ENCODE assay signal across 24 cellular contexts in genomic region chr1:28412731-28413130, GRCh38. TPM values are rescaled to one million over a fixed set of nuclear protein-coding genes. Genes with fewer than 3 reads are reported as not detected.
DNase-seq lines count a peak whose midpoint lies in the region; ATAC-seq and TF ChIP-seq lines count a peak whose summit lies in the region.
"Had no signal": no experiment of that assay in that cellular context is flagged by ENCODE, and none has a peak within 500 bp of the region (broad histone marks: within the 10 kb centered on the region; RNA-seq: fewer than 3 reads in every experiment).

No MANE protein-coding gene starts in this region.

- no peak overlapping the region for H3K27ac ChIP-seq in mammary epithelial cell (ENCODE audit: insufficient read depth, low read depth, low read length)
- H3K27ac ChIP-seq: GM23248, tibial nerve had no signal

- no peak overlapping the region for H3K27ac Mint-ChIP-seq in MCF 10A (ENCODE audit: low read depth, unreplicated experiment)
- H3K27ac Mint-ChIP-seq in stimulated activated naive B cell treated with anti-CD40 and anti-IgM and Interleukin-4, amounts not matched to agents 10 μg/mL and 1 μg/mL and 100 μg/mL, for 72 hours: peak overlapping the region; percentile 14
- H3K27ac Mint-ChIP-seq: activated T-helper 17 cell treated with anti-CD3 and anti-CD28 coated beads, Interleukin-2, amount 50 U/mL, for 72 hours; IgD-negative memory B cell; T-helper 1 cell treated with Interleukin-12 subunit alpha and Interleukin-12 subunit beta and Interleukin-4 antibody, amounts not matched to agents 30 μg/mL and 1 μg/mL, for 36 hours had no signal

- peaks cover 24% of the 10 kb centered on the region for H3K79me2 ChIP-seq in mammary epithelial cell (ENCODE audit: insufficient read depth, low read length)

- in situ Hi-C loops in mammary epithelial cell (cut with MboI; ENCODE audit: low sequenced_read_pairs in 2 of 2): no loop called here

- no peaks in the 10 kb centered on the region for H3K9me3 Mint-ChIP-seq in MCF 10A (ENCODE audit: unreplicated experiment)
- no peaks in the 10 kb centered on the region for H3K9me3 Mint-ChIP-seq in stimulated activated naive B cell treated with anti-CD40 and anti-IgM and Interleukin-4, amounts not matched to agents 10 μg/mL and 1 μg/mL and 100 μg/mL, for 72 hours
- H3K9me3 Mint-ChIP-seq: activated T-helper 17 cell treated with anti-CD3 and anti-CD28 coated beads, Interleukin-2, amount 50 U/mL, for 72 hours; IgD-negative memory B cell; T-helper 1 cell treated with Interleukin-12 subunit alpha and Interleukin-12 subunit beta and Interleukin-4 antibody, amounts not matched to agents 30 μg/mL and 1 μg/mL, for 36 hours had no signal

- BruUV-seq in mammary epithelial cell (replicated peaks; lab: Mats Ljungman, UMichigan) (no TSS peak), MCF 10A (replicated peaks; lab: Mats Ljungman, UMichigan) (no TSS peak)

- H3K4me1 ChIP-seq in mammary epithelial cell (ENCODE audit: insufficient read depth, low read length): peaks cover 12% of the 10 kb centered on the region

- 88% methylated on average over 3 of the region's 3 CpGs for WGBS in mammary epithelial cell (ENCODE audit: low coverage, missing lambda C conversion rate)

- H3K36me3 ChIP-seq in mammary epithelial cell (ENCODE audit: insufficient read depth, low read length): peaks cover 2% of the 10 kb centered on the region
- H3K36me3 ChIP-seq: tibial nerve had no signal

- DNase-seq in mammary epithelial cell: peak; percentile 13
- no peak for DNase-seq in MCF 10A (ENCODE audit: unreplicated experiment)
- DNase-seq in UCSD-AML1 (lab: John Stamatoyannopoulos, UW; ENCODE audit: unreplicated experiment): peak; percentile 19
- DNase-seq in fibroblast of peridontal ligament (ENCODE audit: extremely low read depth): peak; percentile 55
- no peak for DNase-seq in stimulated activated naive B cell treated with anti-CD40 and anti-IgM and Interleukin-4, amounts not matched to agents 10 μg/mL and 1 μg/mL and 100 μg/mL, for 72 hours
- DNase-seq in activated gamma-delta T cell (lab: John Stamatoyannopoulos, UW): no peak
- DNase-seq: 8988T; activated CD4-positive, alpha-beta T cell treated with anti-CD3 and anti-CD28 coated beads for 1 hour; central memory CD4-positive, alpha-beta T cell; GDM1; GM23248; midbrain; NCI-H1048; NCI-H2081; NCI-H524 treated with DMSO at 0.1 percent for 48 hours; SHP77 treated with DMSO at 0.1 percent for 48 hours; stimulated activated naive CD4-positive, alpha-beta T cell treated with Interleukin-2 at 50 U/mL for 16 hours had no signal

- H3K4me1 Mint-ChIP-seq in MCF 10A (ENCODE audit: insufficient read depth, unreplicated experiment): peaks cover 10% of the 10 kb centered on the region
- H3K4me1 Mint-ChIP-seq in stimulated activated naive B cell treated with anti-CD40 and anti-IgM and Interleukin-4, amounts not matched to agents 10 μg/mL and 1 μg/mL and 100 μg/mL, for 72 hours: peaks cover 8 to 29% of the 10 kb centered on the region in 2 donors

- no peak overlapping the region for H3K4me2 ChIP-seq in mammary epithelial cell (ENCODE audit: insufficient read depth, low read depth, low read length)

- H3K4me3 Mint-ChIP-seq in MCF 10A (ENCODE audit: unreplicated experiment): no peak overlapping the region
- H3K4me3 Mint-ChIP-seq in stimulated activated naive B cell treated with anti-CD40 and anti-IgM and Interleukin-4, amounts not matched to agents 10 μg/mL and 1 μg/mL and 100 μg/mL, for 72 hours: no peak overlapping the region
- H3K4me3 Mint-ChIP-seq: activated T-helper 17 cell treated with anti-CD3 and anti-CD28 coated beads, Interleukin-2, amount 50 U/mL, for 72 hours; IgD-negative memory B cell; T-helper 1 cell treated with Interleukin-12 subunit alpha and Interleukin-12 subunit beta and Interleukin-4 antibody, amounts not matched to agents 30 μg/mL and 1 μg/mL, for 36 hours had no signal

- peaks cover 15% of the 10 kb centered on the region for H3K36me3 Mint-ChIP-seq in MCF 10A (ENCODE audit: insufficient read depth, unreplicated experiment)
- H3K36me3 Mint-ChIP-seq in stimulated activated naive B cell treated with anti-CD40 and anti-IgM and Interleukin-4, amounts not matched to agents 10 μg/mL and 1 μg/mL and 100 μg/mL, for 72 hours: peaks cover 2 to 3% of the 10 kb centered on the region in 2 donors
- H3K36me3 Mint-ChIP-seq: IgD-negative memory B cell had no signal

- H3K27me3 ChIP-seq in mammary epithelial cell (ENCODE audit: insufficient read depth, low read length): no peaks in the 10 kb centered on the region
- H3K27me3 ChIP-seq: tibial nerve had no signal

- no peaks in the 10 kb centered on the region for H4K20me1 ChIP-seq in mammary epithelial cell (ENCODE audit: insufficient read depth, low read length)

- no peak overlapping the region for H3K4me3 ChIP-seq in mammary epithelial cell (replicated peaks in 1 of 3; ENCODE audit: insufficient read depth in 1 of 3, low read depth in 2 of 3, low read length in 3 of 3)
- H3K4me3 ChIP-seq: GM23248, tibial nerve had no signal

- TF ChIP-seq CTCF in mammary epithelial cell (conservative IDR thresholded peaks at IDR 0.05 in 1 of 2, IDR thresholded peaks at IDR 0.05 in 1 of 2; ENCODE audit: extremely low read depth in 1 of 2, insufficient read depth in 1 of 2, low read depth in 1 of 2, low read length in 2 of 2) (peak in 1 of 2 donors; percentile 19), MCF 10A (IDR thresholded peaks at IDR 0.05; ENCODE audit: unreplicated experiment) (no peak)

- intact Hi-C loops in mammary epithelial cell (cut with micrococcal nuclease) (no loop called here), MCF 10A (cut with micrococcal nuclease) (no loop called here)

- H3K9ac ChIP-seq in mammary epithelial cell (ENCODE audit: insufficient read depth, low read length): no peak overlapping the region
- H3K9ac ChIP-seq: GM23248 had no signal

- dilution Hi-C loops in mammary epithelial cell (cut with HindIII; ENCODE audit: low sequenced_read_pairs): loop anchor here (5.0 kb wide), 1 partner anchor 190 kb away; no protein-coding TSS in a partner anchor

- POLR2A ChIA-PET in MCF 10A (lab: Yijun Ruan, JAX): interaction anchor here (0.7 to 5.9 kb wide), 10 partner anchors 25 to 230 kb away, joined by 3 to 74 read pairs (median 3); partner anchors contain the start of genes MED18, PHACTR4, RCC1 and TAF12

- H3K9me3 ChIP-seq in mammary epithelial cell (replicated peaks; ENCODE audit: insufficient read depth, low read length): no peaks in the 10 kb centered on the region
- H3K9me3 ChIP-seq: tibial nerve had no signal

- CTCF ChIA-PET in mammary epithelial cell (lab: Charles Lee; ENCODE audit: low non-redundant PET): no interaction called here
- CTCF ChIA-PET in MCF 10A (lab: Yijun Ruan, JAX): interaction anchor here (0.6 to 1.2 kb wide), 4 partner anchors 17 to 167 kb away, joined by 3 to 5 read pairs (median 3); no protein-coding TSS in a partner anchor

- no peaks in the 10 kb centered on the region for H3K27me3 Mint-ChIP-seq in MCF 10A (ENCODE audit: insufficient read depth, unreplicated experiment)
- no peaks in the 10 kb centered on the region for H3K27me3 Mint-ChIP-seq in stimulated activated naive B cell treated with anti-CD40 and anti-IgM and Interleukin-4, amounts not matched to agents 10 μg/mL and 1 μg/mL and 100 μg/mL, for 72 hours
- H3K27me3 Mint-ChIP-seq: activated T-helper 17 cell treated with anti-CD3 and anti-CD28 coated beads, Interleukin-2, amount 50 U/mL, for 72 hours; IgD-negative memory B cell had no signal

- no peak overlapping the region for H2AFZ ChIP-seq in mammary epithelial cell (ENCODE audit: low read depth, low read length)
- H2AFZ ChIP-seq: GM23248 had no signal

- no peak for ATAC-seq in stimulated activated naive B cell treated with anti-CD40 and anti-IgM and Interleukin-4, amounts not matched to agents 10 μg/mL and 1 μg/mL and 100 μg/mL, for 72 hours (replicated peaks)
- no peak for ATAC-seq in GM19452 (IDR thresholded peaks at IDR 0.05; ENCODE audit: unreplicated experiment)
- ATAC-seq in HG03159 (IDR thresholded peaks at IDR 0.05; ENCODE audit: unreplicated experiment): no peak
- ATAC-seq: activated T-helper 17 cell treated with anti-CD3 and anti-CD28 coated beads, Interleukin-2, amount 50 U/mL, for 72 hours; sciatic nerve had no signal

RNA-seq across cellular contexts. Expression of gene PHACTR4, which starts 43.2 kb away (rescaled TPM):
- 10 to 100 TPM; 14.7 to 34.1 TPM for total RNA-seq in mammary epithelial cell
- polyA plus RNA-seq in mammary epithelial cell: 4.5 TPM
- polyA minus RNA-seq in mammary epithelial cell: 44.7 TPM
- total RNA-seq in MCF 10A (2022): 50.7 and 56.4 TPM in 2 replicates

Comparison
In these comparisons a context has a peak if more than half of its experiments do, and no peak if none do; other contexts are left out.
1. DNase-seq: peak in mammary epithelial cell (single experiment), UCSD-AML1 (single experiment) and fibroblast of peridontal ligament (single experiment); none in MCF 10A (single experiment), stimulated activated naive B cell treated with anti-CD40 and anti-IgM and Interleukin-4, amounts not matched to agents 10 μg/mL and 1 μg/mL and 100 μg/mL, for 72 hours (single experiment) and activated gamma-delta T cell (single experiment).